In genomic region chr11:108774037-108774436, GRCh38 we compare ENCODE assay signal across 1 cellular context.
TF ChIP-seq lines count a peak whose summit lies in the region.

No MANE protein-coding gene starts in this region.

TF ChIP-seq in IMR-90, 13 proteins besides CTCF, POLR2A, EP300 and RAD21:
- TF ChIP-seq MAFK (IDR thresholded peaks at IDR 0.05; ENCODE audit: low read depth, low read length) = no peak
- TF ChIP-seq ELK1 (IDR thresholded peaks at IDR 0.05; ENCODE audit: borderline replicate concordance, low read depth, low read length) = no peak
- no peak for TF ChIP-seq SMC3 (IDR thresholded peaks at IDR 0.05; ENCODE audit: low read depth, low read length)
- no peak for TF ChIP-seq RCOR1 (IDR thresholded peaks at IDR 0.05; ENCODE audit: insufficient replicate concordance, low read length)
- no peak for TF ChIP-seq FOS (IDR thresholded peaks at IDR 0.05; ENCODE audit: low read depth, low read length)
- TF ChIP-seq USF2 (IDR thresholded peaks at IDR 0.05; ENCODE audit: low read depth, low read length) = no peak
- TF ChIP-seq CHD1 (IDR thresholded peaks at IDR 0.05; ENCODE audit: low read depth, low read length) = no peak
- TF ChIP-seq BHLHE40 (IDR thresholded peaks at IDR 0.05; ENCODE audit: low read depth, low read length) = no peak
